25 cellular contexts compared by ENCODE assay signal in the genomic region with DNA sequence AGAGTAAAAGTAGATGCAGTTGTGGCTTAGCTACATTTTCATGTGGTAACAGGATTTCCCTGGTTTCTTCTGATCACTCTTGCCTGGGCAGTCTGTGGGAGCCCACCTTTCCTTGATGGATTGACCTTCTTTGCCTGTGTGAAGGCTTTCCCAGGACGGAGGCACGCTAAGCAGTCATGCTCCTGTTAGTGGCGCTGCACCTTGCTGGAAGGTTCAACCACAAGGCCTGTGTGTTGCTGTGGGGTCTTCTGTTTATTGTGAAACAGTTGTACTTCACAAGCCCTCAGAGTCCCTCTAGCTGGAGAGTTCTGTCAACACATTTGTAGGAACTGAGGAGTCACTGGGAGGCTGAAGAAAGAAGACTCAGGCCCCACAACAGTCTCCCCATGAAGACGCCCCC.
"Had no signal": no experiment of that assay in that cellular context is flagged by ENCODE, and none has a peak within 500 bp of the region (broad histone marks: within the 10 kb centered on the region; RNA-seq: fewer than 3 reads in every experiment).

No MANE protein-coding gene starts in this region.

- H3K4me3 Mint-ChIP-seq: dendritic cell treated with granulocyte-macrophage colony-stimulating factor and Interleukin-4, amounts not matched to agents 40 ng/mL and 50 ng/mL, for 4 days; immature natural killer cell; naive thymus-derived CD8-positive, alpha-beta T cell; stimulated activated effector memory CD8-positive, alpha-beta T cell treated with anti-CD3 and anti-CD28 coated beads, Interleukin-12 subunit alpha, Interleukin-12 subunit beta, amount 100 ng/mL, for 72 hours had no signal

- ATAC-seq: left colon; lower lobe of right lung; naive thymus-derived CD8-positive, alpha-beta T cell; psoas muscle; right lobe of liver; stimulated activated effector memory CD8-positive, alpha-beta T cell treated with anti-CD3 and anti-CD28 coated beads, Interleukin-12 subunit alpha, Interleukin-12 subunit beta, amount 100 ng/mL, for 72 hours had no signal

- H3K27ac Mint-ChIP-seq: dendritic cell treated with granulocyte-macrophage colony-stimulating factor and Interleukin-4, amounts not matched to agents 40 ng/mL and 50 ng/mL, for 4 days; immature natural killer cell; naive thymus-derived CD8-positive, alpha-beta T cell; stimulated activated effector memory CD8-positive, alpha-beta T cell treated with anti-CD3 and anti-CD28 coated beads, Interleukin-12 subunit alpha, Interleukin-12 subunit beta, amount 100 ng/mL, for 72 hours had no signal

- H3K27me3 ChIP-seq: colonic mucosa, ovary, right lobe of liver, thyroid gland had no signal

- H3K4me2 ChIP-seq: smooth muscle cell had no signal

- H3K36me3 Mint-ChIP-seq: immature natural killer cell; naive thymus-derived CD8-positive, alpha-beta T cell; stimulated activated effector memory CD8-positive, alpha-beta T cell treated with anti-CD3 and anti-CD28 coated beads, Interleukin-12 subunit alpha, Interleukin-12 subunit beta, amount 100 ng/mL, for 72 hours had no signal

- H3K9me3 ChIP-seq: colonic mucosa, lower lobe of right lung, ovary, psoas muscle, right lobe of liver, thyroid gland had no signal

- H3K27me3 Mint-ChIP-seq: dendritic cell treated with granulocyte-macrophage colony-stimulating factor and Interleukin-4, amounts not matched to agents 40 ng/mL and 50 ng/mL, for 4 days; naive thymus-derived CD8-positive, alpha-beta T cell had no signal

- H3K36me3 ChIP-seq: colonic mucosa, lower lobe of right lung, ovary, right lobe of liver, stomach, thyroid gland had no signal

- H3K4me1 ChIP-seq: colonic mucosa, psoas muscle, right lobe of liver, stomach, thyroid gland had no signal

- DNase-seq: colonic mucosa; effector memory CD4-positive, alpha-beta T cell; erythroblast; hypothalamus; immature natural killer cell; islet precursor cell; kidney glomerular epithelial cell; left colon; left ventricle myocardium superior; lower lobe of right lung; naive thymus-derived CD8-positive, alpha-beta T cell; occipital lobe; ovary; psoas muscle; right lobe of liver; stimulated activated CD4-positive, alpha-beta T cell treated with anti-CD3 and anti-CD28 coated beads, Interleukin-12 subunit alpha, Interleukin-12 subunit beta, amount 100 ng/mL, for 4 hours; stimulated activated CD4-positive, alpha-beta T cell treated with anti-CD3 and anti-CD28 coated beads, Interleukin-1b, Interleukin-23, amount 100 ng/mL, for 48 hours; stimulated activated CD4-positive, alpha-beta T cell treated with anti-CD3 and anti-CD28 coated beads, Interleukin-4, amount 100 ng/mL, for 24 hours; stimulated activated naive CD4-positive, alpha-beta T cell treated with Interleukin-2 at 50 U/mL for 16 hours; stomach; thyroid gland; trophoblast cell had no signal

- H3K4me1 Mint-ChIP-seq: stimulated activated effector memory CD8-positive, alpha-beta T cell treated with anti-CD3 and anti-CD28 coated beads, Interleukin-12 subunit alpha, Interleukin-12 subunit beta, amount 100 ng/mL, for 72 hours had no signal

- H3K4me3 ChIP-seq: colonic mucosa, lower lobe of right lung, ovary, psoas muscle, right lobe of liver, smooth muscle cell, stomach, thyroid gland had no signal

- H3K27ac ChIP-seq: colonic mucosa, lower lobe of right lung, ovary, psoas muscle, right lobe of liver, stomach, thyroid gland had no signal

- H3K9me3 Mint-ChIP-seq: dendritic cell treated with granulocyte-macrophage colony-stimulating factor and Interleukin-4, amounts not matched to agents 40 ng/mL and 50 ng/mL, for 4 days; immature natural killer cell had no signal
